Comparison of ENCODE assay signal across 9 cellular contexts in genomic region chr5:88879724-88880123, GRCh38. TPM values are rescaled to one million over a fixed set of nuclear protein-coding genes. Genes with fewer than 3 reads are reported as not detected.
DNase-seq lines count a peak whose midpoint lies in the region; ATAC-seq and TF ChIP-seq lines count a peak whose summit lies in the region.
"Had no signal": no experiment of that assay in that cellular context is flagged by ENCODE, and none has a peak within 500 bp of the region (broad histone marks: within the 10 kb centered on the region; RNA-seq: fewer than 3 reads in every experiment).

No MANE protein-coding gene starts in this region.

- H3K27me3 Mint-ChIP-seq in stimulated activated naive CD8-positive, alpha-beta T cell treated with anti-CD3 and anti-CD28 coated beads, Interleukin-15, Interleukin-2, amounts not matched to agents 100 ng/mL and 50 ng/mL, for 24 hours = peaks cover 60% of the 10 kb centered on the region
- peaks cover 6% of the 10 kb centered on the region for H3K27me3 Mint-ChIP-seq in nephron (ENCODE audit: low read depth)

- H3K4me3 ChIP-seq in coronary artery = peak overlapping the region; percentile 82

- no peak overlapping the region for H3K27ac Mint-ChIP-seq in stimulated activated naive CD8-positive, alpha-beta T cell treated with anti-CD3 and anti-CD28 coated beads, Interleukin-15, Interleukin-2, amounts not matched to agents 100 ng/mL and 50 ng/mL, for 24 hours
- H3K27ac Mint-ChIP-seq in nephron = no peak overlapping the region

- TF ChIP-seq CTCF in coronary artery (IDR thresholded peaks at IDR 0.05) (no peak), nephron (IDR thresholded peaks at IDR 0.05; ENCODE audit: unreplicated experiment in 3 of 3) (no peak)

- ATAC-seq in stimulated activated naive CD8-positive, alpha-beta T cell treated with anti-CD3 and anti-CD28 coated beads, Interleukin-15, Interleukin-2, amounts not matched to agents 100 U/mL and 50 U/mL, for 24 hours = no peak
- no peak for ATAC-seq in GM18907 (IDR thresholded peaks at IDR 0.05; ENCODE audit: unreplicated experiment)

- peaks cover 31% of the 10 kb centered on the region for H3K4me1 Mint-ChIP-seq in stimulated activated naive CD8-positive, alpha-beta T cell treated with anti-CD3 and anti-CD28 coated beads, Interleukin-15, Interleukin-2, amounts not matched to agents 100 ng/mL and 50 ng/mL, for 24 hours (ENCODE audit: low read depth)
- H3K4me1 Mint-ChIP-seq in nephron = peaks cover 2% of the 10 kb centered on the region

- H3K4me3 Mint-ChIP-seq in stimulated activated naive CD8-positive, alpha-beta T cell treated with anti-CD3 and anti-CD28 coated beads, Interleukin-15, Interleukin-2, amounts not matched to agents 100 ng/mL and 50 ng/mL, for 24 hours = peak overlapping the region; percentile 70
- peak overlapping the region; percentile 2 to 57 (median 18) for H3K4me3 Mint-ChIP-seq in nephron

- no peaks in the 10 kb centered on the region for H3K9me3 Mint-ChIP-seq in stimulated activated naive CD8-positive, alpha-beta T cell treated with anti-CD3 and anti-CD28 coated beads, Interleukin-15, Interleukin-2, amounts not matched to agents 100 ng/mL and 50 ng/mL, for 24 hours
- no peaks in the 10 kb centered on the region for H3K9me3 Mint-ChIP-seq in nephron

- H3K36me3 Mint-ChIP-seq in stimulated activated naive CD8-positive, alpha-beta T cell treated with anti-CD3 and anti-CD28 coated beads, Interleukin-15, Interleukin-2, amounts not matched to agents 100 ng/mL and 50 ng/mL, for 24 hours (ENCODE audit: low read depth) = no peaks in the 10 kb centered on the region
- H3K36me3 Mint-ChIP-seq in nephron (ENCODE audit: low read depth) = no peaks in the 10 kb centered on the region

- peak overlapping the region; percentile 79 to 83 for H3K27ac ChIP-seq in coronary artery

- no peak for DNase-seq in stimulated activated naive CD8-positive, alpha-beta T cell treated with anti-CD3 and anti-CD28 coated beads, Interleukin-15, Interleukin-2, amounts not matched to agents 100 U/mL and 50 U/mL, for 24 hours
- DNase-seq in coronary artery (ENCODE audit: low spot score) (no peak), NCI-H446 treated with DMSO at 0.1 percent for 48 hours (lab: John Stamatoyannopoulos, UW) (no peak), H4 (ENCODE audit: low spot score) (no peak)
- no peak for DNase-seq in effector CD4-positive, alpha-beta T cell
- DNase-seq: stimulated activated CD4-positive, alpha-beta T cell treated with anti-CD3 and anti-CD28 coated beads, Interleukin-4, amount 100 ng/mL, for 24 hours had no signal

RNA-seq across cellular contexts. Expression of gene MEF2C, which starts 3.3 kb away (rescaled TPM):
- total RNA-seq in H4 (2014; rRNA removed; shearing (Covaris generic)) = 7.5 and 8.3 TPM in 2 replicates
